Comparison of ENCODE assay signal across 13 cellular contexts in the genomic region with DNA sequence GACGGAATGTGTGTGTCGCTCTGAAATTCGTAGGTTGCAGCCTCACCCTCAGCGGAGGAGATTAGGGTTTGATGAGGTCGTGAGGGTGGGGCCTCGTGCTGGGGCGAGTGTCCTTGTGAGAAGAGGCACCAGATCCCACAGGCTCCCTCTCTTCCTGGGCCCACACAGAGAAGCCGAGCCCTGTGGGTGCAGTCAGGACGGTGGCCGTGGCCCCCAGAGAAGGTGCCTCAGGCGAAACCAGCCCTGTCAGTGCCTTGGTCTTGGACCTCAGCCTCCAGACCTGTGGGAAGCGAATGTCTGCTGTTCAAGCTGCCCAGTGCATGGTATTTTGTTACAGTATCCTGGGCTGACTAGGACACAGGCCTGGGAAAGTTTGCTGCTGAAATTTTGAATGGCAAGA.
"Had no signal": no experiment of that assay in that cellular context is flagged by ENCODE, and none has a peak within 500 bp of the region (broad histone marks: within the 10 kb centered on the region; RNA-seq: fewer than 3 reads in every experiment).

No MANE protein-coding gene starts in this region.

- H3K9ac ChIP-seq: parathyroid adenoma had no signal

- H3K4me3 Mint-ChIP-seq: stimulated activated memory B cell treated with anti-CD40 and anti-IgM and Interleukin-4, amounts not matched to agents 10 μg/mL and 1 μg/mL and 100 μg/mL, for 72 hours; stimulated activated naive CD8-positive, alpha-beta T cell treated with anti-CD3 and anti-CD28 coated beads, Interleukin-15, Interleukin-2, amounts not matched to agents 100 ng/mL and 50 ng/mL, for 24 hours had no signal

- H3K9me3 Mint-ChIP-seq: stimulated activated memory B cell treated with anti-CD40 and anti-IgM and Interleukin-4, amounts not matched to agents 10 μg/mL and 1 μg/mL and 100 μg/mL, for 72 hours; stimulated activated naive CD8-positive, alpha-beta T cell treated with anti-CD3 and anti-CD28 coated beads, Interleukin-15, Interleukin-2, amounts not matched to agents 100 ng/mL and 50 ng/mL, for 24 hours had no signal

- H3K27me3 Mint-ChIP-seq: naive thymus-derived CD4-positive, alpha-beta T cell; stimulated activated memory B cell treated with anti-CD40 and anti-IgM and Interleukin-4, amounts not matched to agents 10 μg/mL and 1 μg/mL and 100 μg/mL, for 72 hours; stimulated activated naive CD8-positive, alpha-beta T cell treated with anti-CD3 and anti-CD28 coated beads, Interleukin-15, Interleukin-2, amounts not matched to agents 100 ng/mL and 50 ng/mL, for 24 hours had no signal

- H3K27me3 ChIP-seq: right lobe of liver, tibial nerve had no signal

- H3K4me1 ChIP-seq: heart left ventricle, parathyroid adenoma, prostate gland, right lobe of liver, tibial nerve had no signal

- DNase-seq: effector CD4-positive, alpha-beta T cell; heart left ventricle; kidney glomerular epithelial cell; naive thymus-derived CD4-positive, alpha-beta T cell; nucleus accumbens; right lobe of liver; stimulated activated CD4-positive, alpha-beta T cell treated with anti-CD3 and anti-CD28 coated beads, Interleukin-4, amount 100 ng/mL, for 24 hours had no signal

- H3K36me3 ChIP-seq: heart left ventricle, prostate gland, right lobe of liver, tibial nerve had no signal

- H3K27ac ChIP-seq: coronary artery, heart left ventricle, parathyroid adenoma, prostate gland, right lobe of liver, tibial nerve had no signal

- H3K27ac Mint-ChIP-seq: stimulated activated memory B cell treated with anti-CD40 and anti-IgM and Interleukin-4, amounts not matched to agents 10 μg/mL and 1 μg/mL and 100 μg/mL, for 72 hours; stimulated activated naive CD8-positive, alpha-beta T cell treated with anti-CD3 and anti-CD28 coated beads, Interleukin-15, Interleukin-2, amounts not matched to agents 100 ng/mL and 50 ng/mL, for 24 hours had no signal

- H3K4me3 ChIP-seq: coronary artery, heart left ventricle, prostate gland, right lobe of liver, tibial nerve had no signal

- ATAC-seq: heart left ventricle; naive thymus-derived CD4-positive, alpha-beta T cell; right lobe of liver; stimulated activated memory B cell treated with anti-CD40 and anti-IgM and Interleukin-4, amounts not matched to agents 10 μg/mL and 1 μg/mL and 100 μg/mL, for 72 hours had no signal

- H3K9me3 ChIP-seq: heart left ventricle, prostate gland, right lobe of liver, tibial nerve had no signal

- H3K36me3 Mint-ChIP-seq: naive thymus-derived CD4-positive, alpha-beta T cell; stimulated activated memory B cell treated with anti-CD40 and anti-IgM and Interleukin-4, amounts not matched to agents 10 μg/mL and 1 μg/mL and 100 μg/mL, for 72 hours had no signal

- H2AFZ ChIP-seq: parathyroid adenoma had no signal
